In the genomic region with DNA sequence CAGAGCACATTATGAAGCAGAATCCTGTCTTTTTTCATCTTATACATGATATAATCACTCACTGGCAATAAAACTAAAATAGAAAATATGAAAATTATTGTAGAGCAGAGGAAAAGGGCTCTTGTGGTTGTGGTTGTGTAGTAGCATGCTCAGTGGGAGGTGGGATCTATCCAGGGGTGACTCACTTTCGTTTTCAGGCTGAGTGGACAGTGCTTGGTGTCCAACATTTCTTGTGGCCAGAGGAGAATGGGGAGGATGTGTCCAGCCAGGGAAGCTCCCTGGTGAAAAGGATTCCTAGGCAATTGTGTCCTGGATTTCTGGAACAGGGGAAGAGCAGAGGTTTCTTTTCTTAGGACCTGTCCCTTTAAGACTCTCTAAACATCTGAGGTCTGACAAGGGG, we compare ENCODE assay signal across 19 cellular contexts. TPM values are rescaled to one million over a fixed set of nuclear protein-coding genes. Genes with fewer than 3 reads are reported as not detected.
DNase-seq lines count a peak whose midpoint lies in the region; ATAC-seq, FAIRE-seq and TF ChIP-seq lines count a peak whose summit lies in the region.
"Had no signal": no experiment of that assay in that cellular context is flagged by ENCODE, and none has a peak within 500 bp of the region (broad histone marks: within the 10 kb centered on the region; RNA-seq: fewer than 3 reads in every experiment).

No MANE protein-coding gene starts in this region.

- H3K36me3 Mint-ChIP-seq in activated CD4-positive, alpha-beta memory T cell treated with anti-CD3 and anti-CD28 coated beads for 36 hours: no peaks in the 10 kb centered on the region
- no peaks in the 10 kb centered on the region for H3K36me3 Mint-ChIP-seq in activated CD4-positive, alpha-beta memory T cell treated with anti-CD3 and anti-CD28 coated beads, Interleukin-2, amount 10 ng/mL, durations not matched to agents 7 days and 5 days (ENCODE audit: low read depth)
- H3K36me3 Mint-ChIP-seq in astrocyte (ENCODE audit: low read depth, unreplicated experiment): no peaks in the 10 kb centered on the region
- H3K36me3 Mint-ChIP-seq: memory B cell had no signal

- H3K79me2 ChIP-seq in astrocyte (ENCODE audit: insufficient read depth, low read length): no peaks in the 10 kb centered on the region

- no peak overlapping the region for H3K27ac ChIP-seq in astrocyte (ENCODE audit: low read depth, low read length)
- H3K27ac ChIP-seq: epithelial cell of prostate, KMS-11, ovary had no signal

- H3K9me3 Mint-ChIP-seq in activated CD4-positive, alpha-beta memory T cell treated with anti-CD3 and anti-CD28 coated beads for 36 hours: no peaks in the 10 kb centered on the region
- H3K9me3 Mint-ChIP-seq in activated CD4-positive, alpha-beta memory T cell treated with anti-CD3 and anti-CD28 coated beads, Interleukin-2, amount 10 ng/mL, durations not matched to agents 7 days and 5 days: no peaks in the 10 kb centered on the region
- H3K9me3 Mint-ChIP-seq in astrocyte (ENCODE audit: unreplicated experiment): peaks cover 8% of the 10 kb centered on the region

- no peak overlapping the region for H3K4me3 Mint-ChIP-seq in activated CD4-positive, alpha-beta memory T cell treated with anti-CD3 and anti-CD28 coated beads for 36 hours
- H3K4me3 Mint-ChIP-seq in activated CD4-positive, alpha-beta memory T cell treated with anti-CD3 and anti-CD28 coated beads, Interleukin-2, amount 10 ng/mL, durations not matched to agents 7 days and 5 days: no peak overlapping the region
- H3K4me3 Mint-ChIP-seq in astrocyte (ENCODE audit: unreplicated experiment): no peak overlapping the region
- H3K4me3 Mint-ChIP-seq: memory B cell had no signal

- no peak for TF ChIP-seq CTCF in astrocyte (IDR thresholded peaks at IDR 0.05; ENCODE audit: insufficient read depth, low read depth, low read length)

- no peak overlapping the region for H3K4me3 ChIP-seq in astrocyte (ENCODE audit: insufficient read depth, low read depth, low read length)
- H3K4me3 ChIP-seq: ovary had no signal

- H4K20me1 ChIP-seq in astrocyte (ENCODE audit: insufficient read depth, low read length): no peaks in the 10 kb centered on the region

- peaks cover 3% of the 10 kb centered on the region for H3K27me3 Mint-ChIP-seq in activated CD4-positive, alpha-beta memory T cell treated with anti-CD3 and anti-CD28 coated beads for 36 hours
- H3K27me3 Mint-ChIP-seq in activated CD4-positive, alpha-beta memory T cell treated with anti-CD3 and anti-CD28 coated beads, Interleukin-2, amount 10 ng/mL, durations not matched to agents 7 days and 5 days: no peaks in the 10 kb centered on the region
- H3K27me3 Mint-ChIP-seq in astrocyte (ENCODE audit: low read depth, unreplicated experiment): peaks cover 5% of the 10 kb centered on the region
- H3K27me3 Mint-ChIP-seq: memory B cell had no signal

- intact Hi-C loops in activated CD4-positive, alpha-beta memory T cell treated with anti-CD3 and anti-CD28 coated beads for 36 hours (cut with micrococcal nuclease): no loop called here

- peak; percentile 16 for DNase-seq in activated CD4-positive, alpha-beta memory T cell treated with anti-CD3 and anti-CD28 coated beads for 36 hours
- DNase-seq in activated CD4-positive, alpha-beta memory T cell treated with anti-CD3 and anti-CD28 coated beads, Interleukin-2, amount 10 ng/mL, durations not matched to agents 7 days and 5 days: no peak
- DNase-seq in astrocyte (ENCODE audit: low read depth) (peak; percentile 79), renal cortical epithelial cell (ENCODE audit: low read depth) (peak; percentile 47), Kasumi-1 (lab: John Stamatoyannopoulos, UW) (no peak), NCI-H1092 treated with DMSO at 0.1 percent for 48 hours (lab: John Stamatoyannopoulos, UW) (no peak)
- DNase-seq: activated CD4-positive, alpha-beta T cell treated with anti-CD3 and anti-CD28 coated beads for 4 hours; activated effector memory CD4-positive, alpha-beta T cell treated with anti-CD3 and anti-CD28 coated beads, Interleukin-2, amount 50 U/mL, for 16 hours; central memory CD4-positive, alpha-beta T cell; NCI-H2171; ovary had no signal

- H3K4me1 ChIP-seq in astrocyte (ENCODE audit: insufficient read depth, low read length): no peaks in the 10 kb centered on the region

- peak; percentile 34 for ATAC-seq in HG02938 (IDR thresholded peaks at IDR 0.05; ENCODE audit: unreplicated experiment)
- ATAC-seq in GM18517 (IDR thresholded peaks at IDR 0.05; ENCODE audit: unreplicated experiment): no peak

- no peaks in the 10 kb centered on the region for H3K36me3 ChIP-seq in astrocyte (ENCODE audit: insufficient read depth, low read length)
- H3K36me3 ChIP-seq: ovary had no signal

- CTCF ChIA-PET in activated CD4-positive, alpha-beta memory T cell treated with anti-CD3 and anti-CD28 coated beads for 36 hours (lab: Charles Lee): no interaction called here
- CTCF ChIA-PET in activated CD4-positive, alpha-beta memory T cell treated with anti-CD3 and anti-CD28 coated beads, Interleukin-2, amount 10 ng/mL, durations not matched to agents 7 days and 5 days (lab: Charles Lee): no interaction called here

- H3K4me2 ChIP-seq in astrocyte (ENCODE audit: low read length): no peak overlapping the region
- H3K4me2 ChIP-seq: KMS-11 had no signal

- POLR2A ChIA-PET in activated CD4-positive, alpha-beta memory T cell treated with anti-CD3 and anti-CD28 coated beads for 36 hours (lab: Charles Lee): no interaction called here
- POLR2A ChIA-PET in activated CD4-positive, alpha-beta memory T cell treated with anti-CD3 and anti-CD28 coated beads, Interleukin-2, amount 10 ng/mL, durations not matched to agents 7 days and 5 days (lab: Charles Lee): no interaction called here

- no peak for FAIRE-seq in astrocyte (lab: Jason Lieb, UNC)
- FAIRE-seq: A204.1, D721Med had no signal

- H3K9ac ChIP-seq in astrocyte (ENCODE audit: low read length): no peak overlapping the region
- H3K9ac ChIP-seq: KMS-11 had no signal

- H3K9me3 ChIP-seq in astrocyte (ENCODE audit: insufficient read depth, low read depth, low read length): no peaks in the 10 kb centered on the region
- H3K9me3 ChIP-seq: ovary had no signal

- no peak overlapping the region for H2AFZ ChIP-seq in astrocyte (ENCODE audit: low read depth, low read length)

- no peak overlapping the region for H3K27ac Mint-ChIP-seq in activated CD4-positive, alpha-beta memory T cell treated with anti-CD3 and anti-CD28 coated beads for 36 hours
- H3K27ac Mint-ChIP-seq in activated CD4-positive, alpha-beta memory T cell treated with anti-CD3 and anti-CD28 coated beads, Interleukin-2, amount 10 ng/mL, durations not matched to agents 7 days and 5 days: no peak overlapping the region
- no peak overlapping the region for H3K27ac Mint-ChIP-seq in astrocyte (ENCODE audit: unreplicated experiment)
- H3K27ac Mint-ChIP-seq: memory B cell had no signal

- H3K4me1 Mint-ChIP-seq in activated CD4-positive, alpha-beta memory T cell treated with anti-CD3 and anti-CD28 coated beads for 36 hours (ENCODE audit: low read depth): peaks cover 13% of the 10 kb centered on the region
- peaks cover 10% of the 10 kb centered on the region for H3K4me1 Mint-ChIP-seq in activated CD4-positive, alpha-beta memory T cell treated with anti-CD3 and anti-CD28 coated beads, Interleukin-2, amount 10 ng/mL, durations not matched to agents 7 days and 5 days
- H3K4me1 Mint-ChIP-seq in astrocyte (ENCODE audit: low read depth, unreplicated experiment): peaks cover 3% of the 10 kb centered on the region

- no peaks in the 10 kb centered on the region for H3K27me3 ChIP-seq in astrocyte (ENCODE audit: insufficient read depth, low read length)
- H3K27me3 ChIP-seq: ovary had no signal

RNA-seq across cellular contexts. Expression of a gene that starts 31.9 kb away (rescaled TPM):
- not detected for total RNA-seq in activated CD4-positive, alpha-beta memory T cell treated with anti-CD3 and anti-CD28 coated beads for 36 hours
- total RNA-seq in activated CD4-positive, alpha-beta memory T cell treated with anti-CD3 and anti-CD28 coated beads, Interleukin-2, amount 10 ng/mL, durations not matched to agents 7 days and 5 days: not detected
- total RNA-seq in astrocyte (not detected in 2 replicates), renal cortical epithelial cell (not detected in 2 replicates)
- total RNA-seq: ovary, urinary bladder had no signal

RNA-seq across cellular contexts. Expression of a gene that starts 57.0 kb away (rescaled TPM):
- total RNA-seq in activated CD4-positive, alpha-beta memory T cell treated with anti-CD3 and anti-CD28 coated beads for 36 hours: not detected
- total RNA-seq in activated CD4-positive, alpha-beta memory T cell treated with anti-CD3 and anti-CD28 coated beads, Interleukin-2, amount 10 ng/mL, durations not matched to agents 7 days and 5 days: not detected
- total RNA-seq in astrocyte (not detected in 2 replicates), renal cortical epithelial cell (not detected in 2 replicates)
- total RNA-seq: ovary, urinary bladder had no signal

Comparison
In these comparisons a context has a peak if more than half of its experiments do, and no peak if none do; other contexts are left out.
1. DNase-seq: peak in activated CD4-positive, alpha-beta memory T cell treated with anti-CD3 and anti-CD28 coated beads for 36 hours (single experiment), astrocyte (single experiment) and renal cortical epithelial cell (single experiment); none in activated CD4-positive, alpha-beta memory T cell treated with anti-CD3 and anti-CD28 coated beads, Interleukin-2, amount 10 ng/mL, durations not matched to agents 7 days and 5 days (single experiment), Kasumi-1 (0 of 2) and NCI-H1092 treated with DMSO at 0.1 percent for 48 hours (single experiment).